28 cellular contexts compared by ENCODE assay signal in the genomic region with DNA sequence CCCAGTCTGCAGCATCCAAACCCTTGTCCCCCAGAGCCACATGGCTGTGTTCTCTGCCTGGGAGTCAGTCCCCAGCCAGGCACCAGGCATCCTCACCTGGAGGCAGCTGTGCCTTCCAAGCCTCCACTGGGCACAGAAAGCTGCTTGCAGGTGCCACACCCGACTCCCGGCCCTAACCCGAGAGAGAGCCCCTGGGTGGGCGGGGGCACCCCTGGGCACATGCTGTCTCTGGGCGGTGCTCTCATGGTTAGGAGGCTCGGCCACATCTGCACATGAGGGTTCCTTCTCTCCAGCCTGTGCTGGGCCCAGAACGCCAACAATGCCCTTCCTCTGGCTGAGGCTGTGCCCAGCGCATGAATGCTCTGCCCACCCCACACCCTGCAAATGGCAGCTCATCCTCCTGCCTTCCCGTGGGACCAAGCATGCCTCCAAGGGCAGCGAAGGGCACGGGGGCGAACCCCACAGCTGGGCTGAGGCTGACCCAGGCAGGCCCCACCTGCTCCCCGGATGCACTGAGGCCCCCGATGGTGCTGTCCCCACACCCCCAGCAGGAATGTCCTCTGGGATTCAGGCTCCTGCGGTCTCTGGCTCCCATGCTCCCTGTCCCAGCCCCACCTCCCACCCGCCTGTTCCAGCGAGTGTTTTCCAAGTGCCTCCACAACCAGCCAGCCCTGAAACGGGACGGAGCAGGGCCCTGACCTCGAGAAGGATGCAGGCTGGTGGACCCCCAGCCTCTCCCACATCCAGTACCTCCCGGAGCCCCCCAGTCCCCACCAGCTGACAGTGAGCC.
"Had no signal": no experiment of that assay in that cellular context is flagged by ENCODE, and none has a peak within 500 bp of the region (broad histone marks: within the 10 kb centered on the region; RNA-seq: fewer than 3 reads in every experiment).

No MANE protein-coding gene starts in this region.

- H3K4me3 ChIP-seq: adrenal gland, body of pancreas, hepatocyte, right atrium auricular region, spleen, testis, transverse colon had no signal

- H3K27me3 Mint-ChIP-seq: activated naive CD8-positive, alpha-beta T cell treated with anti-CD3 and anti-CD28 coated beads for 36 hours had no signal

- H3K9me3 Mint-ChIP-seq: activated naive CD8-positive, alpha-beta T cell treated with anti-CD3 and anti-CD28 coated beads for 36 hours; immature natural killer cell; nephron; T-helper 1 cell treated with Interleukin-12 subunit alpha and Interleukin-12 subunit beta and Interleukin-4 antibody, amounts not matched to agents 30 μg/mL and 1 μg/mL, for 36 hours had no signal

- DNase-seq: activated CD4-positive, alpha-beta T cell treated with anti-CD3 and anti-CD28 coated beads for 48 hours; activated CD4-positive, alpha-beta T cell treated with anti-CD3 and anti-CD28 coated beads, Interleukin-2, amount 50 U/mL, for 48 hours; activated CD8-positive, alpha-beta memory T cell treated with anti-CD3 and anti-CD28 coated beads for 24 hours; activated effector memory CD4-positive, alpha-beta T cell treated with Interleukin-2 at 50 U/mL for 16 hours; activated naive CD4-positive, alpha-beta T cell treated with Interleukin-2 at 50 U/mL for 16 hours; activated naive CD8-positive, alpha-beta T cell treated with anti-CD3 and anti-CD28 coated beads for 36 hours; adrenal gland; body of pancreas; effector memory CD4-positive, alpha-beta T cell; immature natural killer cell; kidney; left colon; mammary epithelial cell; spleen; stimulated activated naive CD8-positive, alpha-beta T cell treated with anti-CD3 and anti-CD28 coated beads, Interleukin-15, Interleukin-2, amounts not matched to agents 100 U/mL and 50 U/mL, for 24 hours; T-helper 9 cell; testis; transverse colon; WERI-Rb-1 had no signal

- H3K27ac Mint-ChIP-seq: activated naive CD8-positive, alpha-beta T cell treated with anti-CD3 and anti-CD28 coated beads for 36 hours; immature natural killer cell; nephron; T-helper 1 cell treated with Interleukin-12 subunit alpha and Interleukin-12 subunit beta and Interleukin-4 antibody, amounts not matched to agents 30 μg/mL and 1 μg/mL, for 36 hours had no signal

- ATAC-seq: activated CD4-positive, CD25-positive, alpha-beta regulatory T cell treated with anti-CD3 and anti-CD28 coated beads, Interleukin-2, amount 50 U/mL, for 24 hours; body of pancreas; left colon; stimulated activated naive CD8-positive, alpha-beta T cell treated with anti-CD3 and anti-CD28 coated beads, Interleukin-15, Interleukin-2, amounts not matched to agents 100 U/mL and 50 U/mL, for 24 hours had no signal

- H3K27ac ChIP-seq: adrenal gland, body of pancreas, hepatocyte, parathyroid adenoma, right atrium auricular region, spleen, testis, transverse colon, WERI-Rb-1 had no signal

- H3K4me1 Mint-ChIP-seq: nephron had no signal

- H3K4me3 Mint-ChIP-seq: activated naive CD8-positive, alpha-beta T cell treated with anti-CD3 and anti-CD28 coated beads for 36 hours; immature natural killer cell; nephron; T-helper 1 cell treated with Interleukin-12 subunit alpha and Interleukin-12 subunit beta and Interleukin-4 antibody, amounts not matched to agents 30 μg/mL and 1 μg/mL, for 36 hours had no signal

- H3K27me3 ChIP-seq: adrenal gland, body of pancreas, hepatocyte, right atrium auricular region, spleen, testis, transverse colon had no signal

- FAIRE-seq: colon, frontal cortex, kidney, urothelium cell line had no signal

- H3K9ac ChIP-seq: parathyroid adenoma had no signal

- H3K4me1 ChIP-seq: adrenal gland, body of pancreas, parathyroid adenoma, testis, transverse colon had no signal

- H3K4me2 ChIP-seq: hepatocyte had no signal

- H3K9me3 ChIP-seq: adrenal gland, body of pancreas, right atrium auricular region, spleen, testis, transverse colon had no signal
